18 cellular contexts compared by ENCODE assay signal in genomic region chr15:90469723-90470122, GRCh38. TPM values are rescaled to one million over a fixed set of nuclear protein-coding genes. Genes with fewer than 3 reads are reported as not detected.
DNase-seq lines count a peak whose midpoint lies in the region; ATAC-seq and TF ChIP-seq lines count a peak whose summit lies in the region.
"Had no signal": no experiment of that assay in that cellular context is flagged by ENCODE, and none has a peak within 500 bp of the region (broad histone marks: within the 10 kb centered on the region; RNA-seq: fewer than 3 reads in every experiment).

No MANE protein-coding gene starts in this region.

- no peak overlapping the region for H3K4me2 ChIP-seq in hepatocyte
- H3K4me2 ChIP-seq: KMS-11 had no signal

- H3K9me3 Mint-ChIP-seq in CD8-positive, alpha-beta T cell = no peaks in the 10 kb centered on the region
- H3K9me3 Mint-ChIP-seq in T-cell = no peaks in the 10 kb centered on the region
- H3K9me3 Mint-ChIP-seq in stimulated activated effector memory CD8-positive, alpha-beta T cell treated with anti-CD3 and anti-CD28 coated beads, Interleukin-12 subunit alpha, Interleukin-12 subunit beta, amount 100 ng/mL, for 72 hours = no peaks in the 10 kb centered on the region
- H3K9me3 Mint-ChIP-seq: activated CD4-positive, alpha-beta memory T cell treated with anti-CD3 and anti-CD28 coated beads for 36 hours had no signal

- no peaks in the 10 kb centered on the region for H3K9me3 ChIP-seq in CD8-positive, alpha-beta T cell (ENCODE audit: low read length)
- no peaks in the 10 kb centered on the region for H3K9me3 ChIP-seq in hepatocyte (ENCODE audit: low read depth)
- H3K9me3 ChIP-seq: esophagus muscularis mucosa, transverse colon had no signal

- ATAC-seq in CD8-positive, alpha-beta T cell = no peak
- ATAC-seq in T-cell (replicated peaks in 1 of 4) = no peak
- ATAC-seq in stimulated activated effector memory CD8-positive, alpha-beta T cell treated with anti-CD3 and anti-CD28 coated beads, Interleukin-12 subunit alpha, Interleukin-12 subunit beta, amount 100 ng/mL, for 72 hours = no peak
- ATAC-seq in HG02885 (IDR thresholded peaks at IDR 0.05; ENCODE audit: poor library complexity, unreplicated experiment) = no peak
- ATAC-seq in GM21723 (IDR thresholded peaks at IDR 0.05; ENCODE audit: unreplicated experiment) = no peak

- no peaks in the 10 kb centered on the region for H3K4me1 ChIP-seq in CD8-positive, alpha-beta T cell (ENCODE audit: insufficient read depth, low read length)
- peaks cover 9% of the 10 kb centered on the region for H3K4me1 ChIP-seq in hepatocyte (ENCODE audit: insufficient read depth)

- peaks cover 29% of the 10 kb centered on the region for H3K36me3 ChIP-seq in CD8-positive, alpha-beta T cell (ENCODE audit: insufficient read depth, low read length)
- no peaks in the 10 kb centered on the region for H3K36me3 ChIP-seq in hepatocyte (replicated peaks; ENCODE audit: insufficient read depth, low read depth)

- H3K4me3 ChIP-seq in CD8-positive, alpha-beta T cell (ENCODE audit: low read depth, low read length) = no peak overlapping the region
- H3K4me3 ChIP-seq in dorsolateral prefrontal cortex (no peak overlapping the region), hepatocyte (no peak overlapping the region)
- H3K4me3 ChIP-seq: esophagus muscularis mucosa, transverse colon had no signal

- intact Hi-C loops in CD8-positive, alpha-beta T cell (cut with DNase I, micrococcal nuclease) = no loop called here
- intact Hi-C loops in dorsolateral prefrontal cortex (cut with DNase I) = no loop called here

- no peaks in the 10 kb centered on the region for H3K27me3 Mint-ChIP-seq in CD8-positive, alpha-beta T cell (ENCODE audit: low read depth)
- H3K27me3 Mint-ChIP-seq in T-cell = no peaks in the 10 kb centered on the region
- H3K27me3 Mint-ChIP-seq: activated CD4-positive, alpha-beta memory T cell treated with anti-CD3 and anti-CD28 coated beads for 36 hours had no signal

- CTCF ChIA-PET in CD8-positive, alpha-beta T cell (lab: Charles Lee) = interaction anchor here (1.0 to 1.5 kb wide), 2 partner anchors 9 to 108 kb away, joined by 3 read pairs; no protein-coding TSS in a partner anchor
- CTCF ChIA-PET in T-cell (lab: Charles Lee) = interaction anchor here (0.6 to 1.1 kb wide), 2 partner anchors 96 to 150 kb away, joined by 3 read pairs; no protein-coding TSS in a partner anchor

- H3K36me3 Mint-ChIP-seq in CD8-positive, alpha-beta T cell = peaks cover 89% of the 10 kb centered on the region
- peaks cover 67% of the 10 kb centered on the region for H3K36me3 Mint-ChIP-seq in T-cell
- peaks cover 100% of the 10 kb centered on the region for H3K36me3 Mint-ChIP-seq in stimulated activated effector memory CD8-positive, alpha-beta T cell treated with anti-CD3 and anti-CD28 coated beads, Interleukin-12 subunit alpha, Interleukin-12 subunit beta, amount 100 ng/mL, for 72 hours

- peaks cover 8% of the 10 kb centered on the region for H3K79me2 ChIP-seq in hepatocyte

- H3K27ac ChIP-seq in CD8-positive, alpha-beta T cell (ENCODE audit: low read depth, low read length) = no peak overlapping the region
- peak overlapping the region in 58 of 59 donors; percentile 74 to 100 (median 97) for H3K27ac ChIP-seq in dorsolateral prefrontal cortex
- H3K27ac ChIP-seq in hepatocyte = no peak overlapping the region
- H3K27ac ChIP-seq: esophagus muscularis mucosa, KMS-11, transverse colon had no signal

- no peaks in the 10 kb centered on the region for H3K9me2 ChIP-seq in hepatocyte (replicated peaks; ENCODE audit: insufficient read depth)

- no peak for TF ChIP-seq CTCF in CD8-positive, alpha-beta T cell (IDR thresholded peaks at IDR 0.05)
- no peak for TF ChIP-seq CTCF in dorsolateral prefrontal cortex (IDR thresholded peaks at IDR 0.05 in 54 of 56, conservative IDR thresholded peaks at IDR 0.05 in 2 of 56; ENCODE audit: low read depth in 1 of 56, partially characterized antibody in 56 of 56)
- no peak for TF ChIP-seq CTCF in hepatocyte (IDR thresholded peaks at IDR 0.05; ENCODE audit: poor library complexity)

- 84% methylated on average over 2 of the region's 2 CpGs for WGBS in hepatocyte (ENCODE audit: low lambda C conversion rate, missing lambda C conversion rate)

- DNase-seq in CD8-positive, alpha-beta T cell = no peak
- DNase-seq in T-cell = no peak
- no peak for DNase-seq in dorsolateral prefrontal cortex
- DNase-seq in stimulated activated effector memory CD8-positive, alpha-beta T cell treated with anti-CD3 and anti-CD28 coated beads, Interleukin-12 subunit alpha, Interleukin-12 subunit beta, amount 100 ng/mL, for 72 hours (ENCODE audit: low spot score in 2 of 2) = no peak
- DNase-seq in hepatocyte (ENCODE audit: low spot score) = no peak
- DNase-seq: activated CD4-positive, alpha-beta memory T cell treated with anti-CD3 and anti-CD28 coated beads for 36 hours; amygdala; Calu3; effector memory CD4-positive, alpha-beta T cell; NCI-H748 treated with DMSO at 0.1 percent for 48 hours; OCI-M1; SHP77 treated with DMSO at 0.1 percent for 48 hours; stimulated activated naive CD4-positive, alpha-beta T cell; transverse colon had no signal

- H3K27ac Mint-ChIP-seq in CD8-positive, alpha-beta T cell = peak overlapping the region; percentile 50
- peak overlapping the region; percentile 3 to 74 for H3K27ac Mint-ChIP-seq in T-cell
- peak overlapping the region; percentile 78 for H3K27ac Mint-ChIP-seq in stimulated activated effector memory CD8-positive, alpha-beta T cell treated with anti-CD3 and anti-CD28 coated beads, Interleukin-12 subunit alpha, Interleukin-12 subunit beta, amount 100 ng/mL, for 72 hours
- H3K27ac Mint-ChIP-seq: activated CD4-positive, alpha-beta memory T cell treated with anti-CD3 and anti-CD28 coated beads for 36 hours had no signal

- H3K4me3 Mint-ChIP-seq in CD8-positive, alpha-beta T cell = no peak overlapping the region
- no peak overlapping the region for H3K4me3 Mint-ChIP-seq in T-cell
- no peak overlapping the region for H3K4me3 Mint-ChIP-seq in stimulated activated effector memory CD8-positive, alpha-beta T cell treated with anti-CD3 and anti-CD28 coated beads, Interleukin-12 subunit alpha, Interleukin-12 subunit beta, amount 100 ng/mL, for 72 hours
- H3K4me3 Mint-ChIP-seq: activated CD4-positive, alpha-beta memory T cell treated with anti-CD3 and anti-CD28 coated beads for 36 hours had no signal

- no peaks in the 10 kb centered on the region for H3K27me3 ChIP-seq in CD8-positive, alpha-beta T cell (ENCODE audit: insufficient read depth, low read length)
- H3K27me3 ChIP-seq in dorsolateral prefrontal cortex (no peaks in the 10 kb centered on the region), hepatocyte (no peaks in the 10 kb centered on the region)
- H3K27me3 ChIP-seq: esophagus muscularis mucosa, transverse colon had no signal

- no peak overlapping the region for H2AFZ ChIP-seq in hepatocyte

- POLR2A ChIA-PET in CD8-positive, alpha-beta T cell (lab: Charles Lee) = interaction anchor here (1.5 kb wide), 1 partner anchor 9 kb away, joined by 4 read pairs; no protein-coding TSS in a partner anchor
- POLR2A ChIA-PET in T-cell (lab: Charles Lee) = no interaction called here

- no peaks in the 10 kb centered on the region for H4K20me1 ChIP-seq in hepatocyte (ENCODE audit: insufficient read depth, poor library complexity, severe bottlenecking)

- peaks cover 7% of the 10 kb centered on the region for H3K4me1 Mint-ChIP-seq in CD8-positive, alpha-beta T cell (ENCODE audit: low read depth)
- peaks cover 5 to 14% (median 11%) of the 10 kb centered on the region in 3 donors for H3K4me1 Mint-ChIP-seq in T-cell
- H3K4me1 Mint-ChIP-seq in stimulated activated effector memory CD8-positive, alpha-beta T cell treated with anti-CD3 and anti-CD28 coated beads, Interleukin-12 subunit alpha, Interleukin-12 subunit beta, amount 100 ng/mL, for 72 hours = peaks cover 25% of the 10 kb centered on the region

RNA-seq across cellular contexts. Expression of gene CRTC3, which starts 60.0 kb away (rescaled TPM):
- 10 to 100 TPM; 74.0 to 77.9 TPM for total RNA-seq in CD8-positive, alpha-beta T cell
- total RNA-seq in T-cell = 100 to 1,000 TPM in 1 of 5 donors, 10 to 100 TPM in 4; 88.3 to 119 (median 89.1) TPM
- total RNA-seq in dorsolateral prefrontal cortex = 100 to 1,000 TPM in 1 of 120 experiments, 10 to 100 TPM in 119; 33.6 to 101 (median 56.1) TPM
- total RNA-seq in hepatocyte = 15.3 and 15.7 TPM in 2 replicates
- 17.6 and 18.5 TPM in 2 replicates for polyA plus RNA-seq in hepatocyte

Comparison
In these comparisons a context has a peak if more than half of its experiments do, and no peak if none do; other contexts are left out.
1. H3K27ac ChIP-seq: peak in dorsolateral prefrontal cortex (58 of 59); none in CD8-positive, alpha-beta T cell (single experiment) and hepatocyte (single experiment).
2. Peak in every context shown above with its lines, with median percentiles within 50 percentile points of each other: H3K27ac Mint-ChIP-seq.